ENCODE assay signal across 13 cellular contexts in the genomic region with DNA sequence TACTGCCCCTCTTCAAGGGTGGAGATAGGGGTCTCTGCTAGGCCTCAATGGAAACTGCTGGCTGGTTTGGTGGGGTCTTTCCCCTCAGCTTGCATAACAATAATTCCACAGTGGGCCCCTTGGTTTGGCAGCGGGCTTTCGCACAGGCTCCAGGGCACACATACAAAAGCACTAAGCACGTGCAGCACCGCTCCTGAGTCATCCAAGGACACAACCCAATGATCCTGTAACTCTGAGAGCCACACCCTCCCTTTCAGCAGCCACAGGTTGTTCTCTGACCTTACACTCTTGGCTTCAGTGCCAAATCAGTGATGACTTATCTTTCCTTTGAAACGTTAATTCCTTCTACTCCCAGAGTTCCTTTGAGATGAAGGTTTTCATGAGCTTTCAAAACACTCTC. TPM values are rescaled to one million over a fixed set of nuclear protein-coding genes. Genes with fewer than 3 reads are reported as not detected.
A peak's percentile ranks its signal among the peaks of the same experiment; 100 is the strongest.
DNase-seq lines count a peak whose midpoint lies in the region; ATAC-seq and TF ChIP-seq lines count a peak whose summit lies in the region.
"Had no signal": no experiment of that assay in that cellular context is flagged by ENCODE, and none has a peak within 500 bp of the region (broad histone marks: within the 10 kb centered on the region; RNA-seq: fewer than 3 reads in every experiment).

No MANE protein-coding gene starts in this region.

- no peaks in the 10 kb centered on the region for H3K9me3 Mint-ChIP-seq in stimulated activated effector memory CD8-positive, alpha-beta T cell treated with anti-CD3 and anti-CD28 coated beads, Interleukin-12 subunit alpha, Interleukin-12 subunit beta, amount 100 ng/mL, for 72 hours
- H3K9me3 Mint-ChIP-seq: activated CD4-positive, alpha-beta memory T cell treated with anti-CD3 and anti-CD28 coated beads, Interleukin-2, amount 10 ng/mL, durations not matched to agents 7 days and 5 days had no signal

- H3K27ac ChIP-seq in heart left ventricle: peak overlapping the region in 2 of 12 donors; percentile 42 to 43

- peaks cover 65% of the 10 kb centered on the region for H3K4me1 Mint-ChIP-seq in stimulated activated effector memory CD8-positive, alpha-beta T cell treated with anti-CD3 and anti-CD28 coated beads, Interleukin-12 subunit alpha, Interleukin-12 subunit beta, amount 100 ng/mL, for 72 hours

- H3K36me3 ChIP-seq in HAP-1 (replicated peaks) (no peaks in the 10 kb centered on the region), heart left ventricle (no peaks in the 10 kb centered on the region)

- TF ChIP-seq POLR2A in heart left ventricle (IDR thresholded peaks at IDR 0.05): no peak

- WGBS in heart left ventricle, 4 donors: 44 to 59% (median 51%) methylated on average over 5 of the region's 5 CpGs

- no peak overlapping the region for H3K27ac Mint-ChIP-seq in stimulated activated effector memory CD8-positive, alpha-beta T cell treated with anti-CD3 and anti-CD28 coated beads, Interleukin-12 subunit alpha, Interleukin-12 subunit beta, amount 100 ng/mL, for 72 hours
- H3K27ac Mint-ChIP-seq: activated CD4-positive, alpha-beta memory T cell treated with anti-CD3 and anti-CD28 coated beads, Interleukin-2, amount 10 ng/mL, durations not matched to agents 7 days and 5 days had no signal

- H3K4me3 Mint-ChIP-seq in stimulated activated effector memory CD8-positive, alpha-beta T cell treated with anti-CD3 and anti-CD28 coated beads, Interleukin-12 subunit alpha, Interleukin-12 subunit beta, amount 100 ng/mL, for 72 hours: no peak overlapping the region
- H3K4me3 Mint-ChIP-seq: activated CD4-positive, alpha-beta memory T cell treated with anti-CD3 and anti-CD28 coated beads, Interleukin-2, amount 10 ng/mL, durations not matched to agents 7 days and 5 days had no signal

- intact Hi-C loops in heart left ventricle (cut with DNase I) (loop anchor here in 1 of 10 donors (5.0 kb wide), 1 partner anchor 38 kb away; no protein-coding TSS in a partner anchor), sciatic nerve (cut with DNase I) (no loop called here)

- ATAC-seq in heart left ventricle (peak; percentile 33 to 75 (median 64)), sciatic nerve (peak; percentile 84), HG02763 (IDR thresholded peaks at IDR 0.05; ENCODE audit: unreplicated experiment) (no peak)
- no peak for ATAC-seq in stimulated activated effector memory CD8-positive, alpha-beta T cell treated with anti-CD3 and anti-CD28 coated beads, Interleukin-12 subunit alpha, Interleukin-12 subunit beta, amount 100 ng/mL, for 72 hours

- in situ Hi-C loops in HAP-1 (cut with MboI; ENCODE audit: low sequenced_read_pairs): no loop called here

- H3K4me3 ChIP-seq in HAP-1 (no peak overlapping the region), heart left ventricle (no peak overlapping the region)

- H3K27me3 ChIP-seq in HAP-1 (ENCODE audit: low read depth): no peaks in the 10 kb centered on the region; the same call in 1 of the 2 replicates
- H3K27me3 ChIP-seq in heart left ventricle: no peaks in the 10 kb centered on the region

- POLR2A ChIA-PET in GM10248 (lab: Yijun Ruan, JAX): no interaction called here

- TF ChIP-seq CTCF in heart left ventricle (IDR thresholded peaks at IDR 0.05): no peak
- no peak for TF ChIP-seq CTCF in GM10248 (IDR thresholded peaks at IDR 0.05; ENCODE audit: control extremely low read depth, extremely low read depth, low read depth, missing control alignments)

- H3K9me3 ChIP-seq in HAP-1 (no peaks in the 10 kb centered on the region), heart left ventricle (no peaks in the 10 kb centered on the region)
- H3K9me3 ChIP-seq: SK-N-SH had no signal

- DNase-seq in HAP-1 (ENCODE audit: low spot score in 2 of 2): peak; percentile 71 to 77
- DNase-seq in SW480 (ENCODE audit: low spot score): peak; percentile 85
- DNase-seq in heart left ventricle: peak in 2 of 5 donors; percentile 49 to 51
- peak; percentile 59 for DNase-seq in sciatic nerve (ENCODE audit: low spot score)
- DNase-seq in stimulated activated effector memory CD8-positive, alpha-beta T cell treated with anti-CD3 and anti-CD28 coated beads, Interleukin-12 subunit alpha, Interleukin-12 subunit beta, amount 100 ng/mL, for 72 hours (ENCODE audit: low spot score in 2 of 2): no peak
- no peak for DNase-seq in GM10248 (ENCODE audit: extremely low spot score)
- DNase-seq in AG20443 (ENCODE audit: low spot score): no peak
- DNase-seq: activated CD4-positive, alpha-beta memory T cell treated with anti-CD3 and anti-CD28 coated beads, Interleukin-2, amount 10 ng/mL, durations not matched to agents 7 days and 5 days; effector CD4-positive, alpha-beta T cell; NCI-H345; SK-N-SH; substantia nigra had no signal

- CTCF ChIA-PET in GM10248 (lab: Yijun Ruan, JAX): interaction anchor here (1.0 to 3.8 kb wide), 6 partner anchors 9 to 59 kb away, joined by 3 to 24 read pairs (median 6); no protein-coding TSS in a partner anchor

- H3K4me1 ChIP-seq in HAP-1 (peaks cover 10% of the 10 kb centered on the region), heart left ventricle (peaks cover 2 to 59% (median 27%) of the 10 kb centered on the region in 12 donors)

- H3K36me3 Mint-ChIP-seq in stimulated activated effector memory CD8-positive, alpha-beta T cell treated with anti-CD3 and anti-CD28 coated beads, Interleukin-12 subunit alpha, Interleukin-12 subunit beta, amount 100 ng/mL, for 72 hours: no peaks in the 10 kb centered on the region

RNA-seq across cellular contexts. Expression of a gene that starts 41.7 kb away (rescaled TPM):
- total RNA-seq in heart left ventricle (10 to 100 TPM; 20.4 to 56.2 (median 26.4) TPM), sciatic nerve (36.9 TPM)
- polyA plus RNA-seq in heart left ventricle: 10 to 100 TPM; 24.6 to 30.9 TPM

Comparison
In these comparisons a context has a peak if more than half of its experiments do, and no peak if none do; other contexts are left out.
1. DNase-seq: peak in HAP-1 (2 of 2), SW480 (single experiment) and sciatic nerve (single experiment); none in stimulated activated effector memory CD8-positive, alpha-beta T cell treated with anti-CD3 and anti-CD28 coated beads, Interleukin-12 subunit alpha, Interleukin-12 subunit beta, amount 100 ng/mL, for 72 hours (0 of 2), GM10248 (single experiment) and AG20443 (single experiment).
2. ATAC-seq: peak in heart left ventricle (4 of 4) and sciatic nerve (single experiment); none in stimulated activated effector memory CD8-positive, alpha-beta T cell treated with anti-CD3 and anti-CD28 coated beads, Interleukin-12 subunit alpha, Interleukin-12 subunit beta, amount 100 ng/mL, for 72 hours (single experiment) and HG02763 (single experiment).